In the genomic region with DNA sequence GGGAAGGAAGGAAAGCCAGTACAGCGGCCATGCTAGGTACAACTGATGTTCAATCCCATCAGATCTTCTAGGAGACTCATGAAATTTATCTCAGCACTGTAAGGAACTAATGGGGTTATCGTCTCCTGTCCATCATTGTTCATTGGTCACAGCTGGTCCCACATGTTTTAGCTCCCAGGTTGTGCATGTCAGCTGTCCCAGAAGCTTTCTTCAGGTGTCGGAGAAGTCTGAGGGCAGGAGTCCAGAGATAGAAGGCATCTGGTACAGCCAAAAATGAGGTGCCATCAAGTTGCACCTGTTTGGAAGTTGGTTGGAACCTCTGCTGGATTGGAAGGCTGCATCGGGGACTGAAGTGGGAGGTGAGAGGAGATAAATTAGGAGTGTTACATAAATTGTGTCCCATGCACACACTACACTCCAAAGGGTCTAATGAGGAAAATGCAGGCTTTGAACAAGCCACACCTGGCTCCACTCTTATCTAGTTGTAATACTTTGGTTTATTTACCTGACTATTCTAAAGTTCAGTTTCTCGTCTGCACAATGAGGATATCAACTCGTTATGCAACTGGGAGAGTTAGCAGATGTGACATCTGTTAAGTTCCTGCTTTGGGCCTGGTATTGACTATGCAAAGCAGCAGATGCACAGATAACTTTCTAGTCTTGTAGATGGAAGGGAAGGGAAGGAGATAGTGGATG, we compare ENCODE assay signal across 19 cellular contexts.
DNase-seq lines count a peak whose midpoint lies in the region; ATAC-seq, FAIRE-seq and TF ChIP-seq lines count a peak whose summit lies in the region.
"Had no signal": no experiment of that assay in that cellular context is flagged by ENCODE, and none has a peak within 500 bp of the region (broad histone marks: within the 10 kb centered on the region; RNA-seq: fewer than 3 reads in every experiment).

No MANE protein-coding gene starts in this region.

- H3K79me2 ChIP-seq in HepG2 (ENCODE audit: insufficient read depth, low read length), result no peaks in the 10 kb centered on the region

- FAIRE-seq in HepG2 (lab: Jason Lieb, UNC) (peak; percentile 46), GM12891 (lab: Jason Lieb, UNC) (no peak)
- FAIRE-seq: RCC 7860 had no signal

- peak; percentile 87 for ATAC-seq in HepG2
- no peak for ATAC-seq in stimulated activated effector memory CD8-positive, alpha-beta T cell treated with anti-CD3 and anti-CD28 coated beads, Interleukin-12 subunit alpha, Interleukin-12 subunit beta, amount 100 ng/mL, for 72 hours
- no peak for ATAC-seq in GM19397 (IDR thresholded peaks at IDR 0.05; ENCODE audit: unreplicated experiment)
- ATAC-seq: CD8-positive, alpha-beta T cell had no signal

- in situ Hi-C loops in HepG2 (cut with HindIII; ENCODE audit: extremely low pct_ligation_motif_present, low pct_unique_long_range_greater_than_20kb), result no loop called here

- no peak for TF ChIP-seq RAD21 in HepG2 (CRISPR knock-in tag; IDR thresholded peaks at IDR 0.05)

- no peak overlapping the region for H3K4me3 ChIP-seq in HepG2 (replicated peaks in 1 of 3; ENCODE audit: insufficient read depth in 1 of 3, low read depth in 2 of 3, low read length in 3 of 3)
- H3K4me3 ChIP-seq: MG63 had no signal

- H3K27ac ChIP-seq in angular gyrus (ENCODE audit: low read depth, low read length) (peak overlapping the region; percentile 41), HepG2 (ENCODE audit: extremely low read length, insufficient read depth, low read length) (no peak overlapping the region)
- H3K27ac ChIP-seq: HL-60, KMS-11 had no signal

- POLR2A ChIA-PET in HepG2 (lab: Yijun Ruan, JAX), result no interaction called here

- 51% methylated on average over 6 of the region's 6 CpGs for WGBS in HepG2 (ENCODE audit: low lambda C conversion rate)

- H3K9ac ChIP-seq in HepG2 (ENCODE audit: insufficient read depth, low read depth, low read length), result no peak overlapping the region
- H3K9ac ChIP-seq: KMS-11 had no signal

- peaks cover 31% of the 10 kb centered on the region for H3K4me1 ChIP-seq in HepG2 (ENCODE audit: insufficient read depth, low read length)
- H3K4me1 ChIP-seq: BE2C had no signal

- intact Hi-C loops in HepG2 (cut with micrococcal nuclease; ENCODE audit: unreplicated experiment) (no loop called here), posterior vena cava (cut with DNase I) (no loop called here)

- H3K36me3 ChIP-seq in HepG2 (replicated peaks in 1 of 2; ENCODE audit: control insufficient read depth in 1 of 2, insufficient read depth in 2 of 2, low read length in 2 of 2), result no peaks in the 10 kb centered on the region
- H3K36me3 ChIP-seq: BE2C, MG63 had no signal

- no peaks in the 10 kb centered on the region for H3K9me3 ChIP-seq in HepG2 (ENCODE audit: low read length)
- H3K9me3 ChIP-seq: BE2C, MG63 had no signal

- peaks cover 32% of the 10 kb centered on the region for H3K4me1 Mint-ChIP-seq in stimulated activated effector memory CD8-positive, alpha-beta T cell treated with anti-CD3 and anti-CD28 coated beads, Interleukin-12 subunit alpha, Interleukin-12 subunit beta, amount 100 ng/mL, for 72 hours

- peak; percentile 44 for DNase-seq in HuH-7 (ENCODE audit: low spot score)
- peak; percentile 67 for DNase-seq in HepG2 (ENCODE audit: low spot score)
- no peak for DNase-seq in stimulated activated effector memory CD8-positive, alpha-beta T cell treated with anti-CD3 and anti-CD28 coated beads, Interleukin-12 subunit alpha, Interleukin-12 subunit beta, amount 100 ng/mL, for 72 hours (ENCODE audit: low spot score in 2 of 2)
- no peak for DNase-seq in GM12891 (ENCODE audit: insufficient read length, low spot score)
- DNase-seq in posterior vena cava (ENCODE audit: low spot score), result no peak
- DNase-seq: BE2C; CD8-positive, alpha-beta T cell; HCEC 1CT; MG63; NCI-H1105; NCI-H1694 treated with DMSO at 0.1 percent for 48 hours; NCI-H345; NCI-H774; SIG-M5 had no signal

- peak overlapping the region; percentile 10 for H3K4me2 ChIP-seq in HepG2 (ENCODE audit: low read depth, low read length)
- H3K4me2 ChIP-seq: KMS-11 had no signal

- H3K4me3 Mint-ChIP-seq in stimulated activated effector memory CD8-positive, alpha-beta T cell treated with anti-CD3 and anti-CD28 coated beads, Interleukin-12 subunit alpha, Interleukin-12 subunit beta, amount 100 ng/mL, for 72 hours, result no peak overlapping the region
- H3K4me3 Mint-ChIP-seq: CD8-positive, alpha-beta T cell had no signal

- no peaks in the 10 kb centered on the region for H3K9me3 Mint-ChIP-seq in stimulated activated effector memory CD8-positive, alpha-beta T cell treated with anti-CD3 and anti-CD28 coated beads, Interleukin-12 subunit alpha, Interleukin-12 subunit beta, amount 100 ng/mL, for 72 hours
- H3K9me3 Mint-ChIP-seq: CD8-positive, alpha-beta T cell had no signal

- CTCF ChIA-PET in HepG2 (lab: Yijun Ruan, JAX; ENCODE audit: low intra/inter-chr PET ratio, low total read pairs), result no interaction called here

- H4K20me1 ChIP-seq in HepG2 (ENCODE audit: insufficient read depth, low read length), result no peaks in the 10 kb centered on the region

- no peaks in the 10 kb centered on the region for H3K36me3 Mint-ChIP-seq in stimulated activated effector memory CD8-positive, alpha-beta T cell treated with anti-CD3 and anti-CD28 coated beads, Interleukin-12 subunit alpha, Interleukin-12 subunit beta, amount 100 ng/mL, for 72 hours

- TF ChIP-seq EP300 in HepG2 (IDR thresholded peaks at IDR 0.05; ENCODE audit: low read depth in 2 of 2, low read length in 2 of 2) (peak in 1 of 2 experiments; percentile 55; a peak in 1 of 4 replicates), HepG2 (CRISPR knock-in tag; IDR thresholded peaks at IDR 0.05; ENCODE audit: borderline replicate concordance) (no peak)

- peak overlapping the region; percentile 11 for H3K27ac Mint-ChIP-seq in stimulated activated effector memory CD8-positive, alpha-beta T cell treated with anti-CD3 and anti-CD28 coated beads, Interleukin-12 subunit alpha, Interleukin-12 subunit beta, amount 100 ng/mL, for 72 hours

- no peaks in the 10 kb centered on the region for H3K27me3 ChIP-seq in HepG2 (ENCODE audit: control insufficient read depth in 1 of 2, insufficient read depth in 2 of 2, low read length in 2 of 2)
- H3K27me3 ChIP-seq: BE2C, MG63 had no signal

- no TSS peak for BruUV-seq in HepG2 (replicated peaks; lab: Mats Ljungman, UMichigan)

- H2AFZ ChIP-seq in HepG2 (ENCODE audit: low read length), result no peak overlapping the region

- TF ChIP-seq CTCF in HepG2 (CRISPR knock-in tag; IDR thresholded peaks at IDR 0.05), result no peak

- no peak for TF ChIP-seq POLR2A in HepG2 (IDR thresholded peaks at IDR 0.05; ENCODE audit: insufficient read depth in 1 of 2, low read depth in 2 of 2, low read length in 2 of 2)
- no peak for TF ChIP-seq POLR2A in GM12891 (IDR thresholded peaks at IDR 0.05; ENCODE audit: low read depth, low read length)

TF ChIP-seq in HepG2, 621 proteins besides CTCF, POLR2A, EP300 and RAD21 (continues in another document):
- TF ChIP-seq ZNF432 (CRISPR knock-in tag; IDR thresholded peaks at IDR 0.05; ENCODE audit: borderline replicate concordance), result no peak
- TF ChIP-seq, protein P1, sequence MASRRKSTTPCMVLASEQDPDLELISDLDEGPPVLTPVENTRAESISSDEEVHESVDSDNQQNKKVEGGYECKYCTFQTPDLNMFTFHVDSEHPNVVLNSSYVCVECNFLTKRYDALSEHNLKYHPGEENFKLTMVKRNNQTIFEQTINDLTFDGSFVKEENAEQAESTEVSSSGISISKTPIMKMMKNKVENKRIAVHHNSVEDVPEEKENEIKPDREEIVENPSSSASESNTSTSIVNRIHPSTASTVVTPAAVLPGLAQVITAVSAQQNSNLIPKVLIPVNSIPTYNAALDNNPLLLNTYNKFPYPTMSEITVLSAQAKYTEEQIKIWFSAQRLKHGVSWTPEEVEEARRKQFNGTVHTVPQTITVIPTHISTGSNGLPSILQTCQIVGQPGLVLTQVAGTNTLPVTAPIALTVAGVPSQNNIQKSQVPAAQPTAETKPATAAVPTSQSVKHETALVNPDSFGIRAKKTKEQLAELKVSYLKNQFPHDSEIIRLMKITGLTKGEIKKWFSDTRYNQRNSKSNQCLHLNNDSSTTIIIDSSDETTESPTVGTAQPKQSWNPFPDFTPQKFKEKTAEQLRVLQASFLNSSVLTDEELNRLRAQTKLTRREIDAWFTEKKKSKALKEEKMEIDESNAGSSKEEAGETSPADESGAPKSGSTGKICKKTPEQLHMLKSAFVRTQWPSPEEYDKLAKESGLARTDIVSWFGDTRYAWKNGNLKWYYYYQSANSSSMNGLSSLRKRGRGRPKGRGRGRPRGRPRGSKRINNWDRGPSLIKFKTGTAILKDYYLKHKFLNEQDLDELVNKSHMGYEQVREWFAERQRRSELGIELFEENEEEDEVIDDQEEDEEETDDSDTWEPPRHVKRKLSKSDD (CRISPR knock-in tag; IDR thresholded peaks at IDR 0.05; ENCODE audit: low read depth), result no peak

TF ChIP-seq in GM12891, 5 proteins besides CTCF, POLR2A, EP300 and RAD21:
- TF ChIP-seq PAX5 (IDR thresholded peaks at IDR 0.05; ENCODE audit: insufficient read depth, low read length, severe bottlenecking) (no peak), POLR2AphosphoS5 (IDR thresholded peaks at IDR 0.05; ENCODE audit: low read depth, low read length) (no peak), POU2F2 (IDR thresholded peaks at IDR 0.05; ENCODE audit: low read depth, low read length) (no peak), TAF1 (IDR thresholded peaks at IDR 0.05; ENCODE audit: low read depth, low read length) (no peak), SPI1 (IDR thresholded peaks at IDR 0.05; ENCODE audit: low read depth, low read length) (no peak)

Comparison
In these comparisons a context has a peak if more than half of its experiments do, and no peak if none do; other contexts are left out.
1. DNase-seq: peak in HuH-7 (single experiment) and HepG2 (single experiment); none in stimulated activated effector memory CD8-positive, alpha-beta T cell treated with anti-CD3 and anti-CD28 coated beads, Interleukin-12 subunit alpha, Interleukin-12 subunit beta, amount 100 ng/mL, for 72 hours (0 of 2), GM12891 (single experiment) and posterior vena cava (single experiment).